ENCODE assay signal across 9 cellular contexts in the genomic region with DNA sequence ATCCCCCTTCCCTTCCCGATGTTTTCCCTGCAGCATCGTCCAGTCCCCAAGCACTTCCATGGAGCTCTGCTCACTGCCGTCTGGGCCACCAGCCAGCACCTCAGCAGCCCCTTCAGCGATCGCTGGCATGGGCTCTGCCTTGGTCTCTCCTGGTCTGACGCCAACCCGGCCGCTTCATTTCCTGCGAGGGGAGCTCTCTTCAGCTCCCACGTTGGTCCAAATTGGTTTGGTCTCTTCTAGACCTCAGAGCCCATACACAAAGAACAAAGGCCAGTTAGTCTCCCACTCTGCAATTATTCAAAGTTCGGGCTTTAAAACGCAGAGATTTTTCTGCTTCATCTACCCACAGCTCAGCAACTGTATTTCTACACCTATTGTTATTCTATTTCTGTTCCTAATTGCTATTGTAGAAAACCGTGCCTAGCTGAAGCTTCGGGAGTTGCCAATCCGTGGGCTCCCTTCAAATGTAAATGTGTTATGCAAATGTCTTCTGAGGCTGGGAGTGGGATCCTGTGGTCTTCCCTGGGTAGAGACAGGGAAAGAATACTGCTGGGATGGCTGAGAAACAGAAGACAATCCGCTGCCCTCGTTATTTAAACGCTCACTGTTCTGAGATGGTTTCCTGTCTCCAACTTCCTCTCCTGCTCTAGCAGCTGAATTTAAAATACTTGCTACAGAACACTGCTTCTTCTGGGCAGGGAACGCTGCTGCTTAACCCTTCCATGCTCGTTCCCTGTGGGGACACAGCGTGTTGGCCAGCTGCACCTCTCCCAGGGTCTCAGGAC.
A peak's percentile ranks its signal among the peaks of the same experiment; 100 is the strongest.
DNase-seq lines count a peak whose midpoint lies in the region; ATAC-seq and TF ChIP-seq lines count a peak whose summit lies in the region.
"Had no signal": no experiment of that assay in that cellular context is flagged by ENCODE, and none has a peak within 500 bp of the region (broad histone marks: within the 10 kb centered on the region; RNA-seq: fewer than 3 reads in every experiment).

No MANE protein-coding gene starts in this region.

- peak overlapping the region; percentile 73 for H3K18ac ChIP-seq in neuronal stem cell (ENCODE audit: low read length)

- H2BK12ac ChIP-seq in neuronal stem cell (ENCODE audit: low read length) = no peak overlapping the region

- no peak for ATAC-seq in GM21360 (IDR thresholded peaks at IDR 0.05; ENCODE audit: unreplicated experiment)

- H3K4me3 ChIP-seq in neuronal stem cell (ENCODE audit: low read length in 2 of 2) = peak overlapping the region; percentile 33 to 68
- H3K4me3 ChIP-seq in colonic mucosa = no peak overlapping the region

- H3K27ac ChIP-seq in neuronal stem cell (replicated peaks; ENCODE audit: low read length) = no peak overlapping the region
- no peak overlapping the region for H3K27ac ChIP-seq in colonic mucosa

- no peak overlapping the region for H3K9ac ChIP-seq in neuronal stem cell (ENCODE audit: low read depth, low read length, poor library complexity)
- peak overlapping the region in 1 of 2 donors; percentile 20 for H3K9ac ChIP-seq in colonic mucosa (ENCODE audit: low read depth in 2 of 2, low read length in 2 of 2)

- H3K79me1 ChIP-seq in neuronal stem cell (ENCODE audit: low read depth, low read length) = no peaks in the 10 kb centered on the region

- peak overlapping the region; percentile 55 for H3K4me2 ChIP-seq in neuronal stem cell (ENCODE audit: insufficient read depth, low read length, poor library complexity, severe bottlenecking)

- TF ChIP-seq CTCF in colonic mucosa (IDR thresholded peaks at IDR 0.05) = no peak

- DNase-seq in CD1c-positive myeloid dendritic cell (ENCODE audit: extremely low spot score) (peak; percentile 23), NCI-H69 (lab: John Stamatoyannopoulos, UW) (peak; percentile 50), globus pallidus (ENCODE audit: low spot score) (peak; percentile 82), neuronal stem cell (ENCODE audit: low spot score) (peak; percentile 24), NCI-H2081 (lab: John Stamatoyannopoulos, UW) (no peak), NCI-H1417 (lab: John Stamatoyannopoulos, UW) (no peak), colonic mucosa (no peak)
- DNase-seq: stimulated activated naive CD4-positive, alpha-beta T cell treated with Interleukin-2 at 50 U/mL for 16 hours had no signal

- no CpG with 5 or more reads among the region's 21 CpGs for WGBS in neuronal stem cell (ENCODE audit: extremely low coverage in 2 of 2, insufficient read length in 2 of 2, insufficient replicate concordance in 1 of 2), 2 donors

- peak overlapping the region; percentile 90 for H2AFZ ChIP-seq in neuronal stem cell (ENCODE audit: low read length)

- H2BK15ac ChIP-seq in neuronal stem cell (ENCODE audit: low read length) = peak overlapping the region; percentile 42

- no peak overlapping the region for H3K4ac ChIP-seq in neuronal stem cell (ENCODE audit: low read length)

- H3K27me3 ChIP-seq in neuronal stem cell (ENCODE audit: control insufficient read depth in 3 of 3, insufficient read depth in 3 of 3, low read depth in 1 of 3, low read length in 3 of 3) (no peaks in the 10 kb centered on the region), colonic mucosa (no peaks in the 10 kb centered on the region)

- no peak overlapping the region for H2BK120ac ChIP-seq in neuronal stem cell (ENCODE audit: low read depth, low read length)

- no peak overlapping the region for H4K91ac ChIP-seq in neuronal stem cell (ENCODE audit: low read depth, low read length, poor library complexity)

- peak overlapping the region; percentile 68 for H4K8ac ChIP-seq in neuronal stem cell (ENCODE audit: low read depth, low read length)

- peak overlapping the region; percentile 40 for H2AK5ac ChIP-seq in neuronal stem cell (ENCODE audit: low read depth, low read length)

- H3K4me1 ChIP-seq in neuronal stem cell (ENCODE audit: control insufficient read depth in 2 of 2, insufficient read depth in 1 of 2, low read depth in 1 of 2, low read length in 2 of 2) (peaks cover 14 to 29% of the 10 kb centered on the region in 2 donors), colonic mucosa (no peaks in the 10 kb centered on the region)

- no peak overlapping the region for H3K23ac ChIP-seq in neuronal stem cell (ENCODE audit: low read depth, low read length, poor library complexity)

- no peaks in the 10 kb centered on the region for H3K36me3 ChIP-seq in neuronal stem cell (replicated peaks in 1 of 2; ENCODE audit: control insufficient read depth in 2 of 2, insufficient read depth in 2 of 2, low read length in 2 of 2)
- no peaks in the 10 kb centered on the region for H3K36me3 ChIP-seq in colonic mucosa

- intact Hi-C loops in colonic mucosa (cut with DNase I) = no loop called here

- H2BK5ac ChIP-seq in neuronal stem cell (ENCODE audit: low read length) = peak overlapping the region; percentile 4

- H3K14ac ChIP-seq in neuronal stem cell (ENCODE audit: low read length) = no peak overlapping the region

- H3K9me3 ChIP-seq in neuronal stem cell (replicated peaks in 1 of 2; ENCODE audit: control insufficient read depth in 2 of 2, insufficient read depth in 1 of 2, low read depth in 1 of 2, low read length in 2 of 2) (no peaks in the 10 kb centered on the region), colonic mucosa (no peaks in the 10 kb centered on the region)

Comparison
In these comparisons a context has a peak if more than half of its experiments do, and no peak if none do; other contexts are left out.
1. DNase-seq: peak in CD1c-positive myeloid dendritic cell (single experiment), NCI-H69 (single experiment), globus pallidus (single experiment) and neuronal stem cell (single experiment); none in NCI-H2081 (0 of 2), NCI-H1417 (0 of 3) and colonic mucosa (single experiment).